Comparison of ENCODE assay signal across 17 cellular contexts in the genomic region with DNA sequence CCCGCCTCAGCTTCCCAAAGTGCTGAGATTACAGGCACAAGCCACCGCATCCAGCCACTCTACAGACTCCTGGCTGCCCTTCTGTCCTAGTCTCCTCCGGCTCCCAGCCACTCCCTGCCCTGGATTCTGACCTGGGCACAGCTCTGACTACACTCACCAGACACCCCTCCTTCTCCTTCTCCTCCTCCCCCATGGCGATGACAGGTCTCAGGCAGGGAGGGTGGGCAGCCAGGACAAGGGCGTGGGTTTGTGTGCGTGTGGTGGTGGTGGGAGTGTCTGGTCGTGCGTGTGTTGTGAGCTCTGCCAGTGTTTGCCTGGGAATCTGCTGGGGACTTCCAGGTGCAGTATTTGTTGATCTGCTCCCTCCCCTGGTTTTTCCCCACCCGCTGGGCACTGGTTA. TPM values are rescaled to one million over a fixed set of nuclear protein-coding genes. Genes with fewer than 3 reads are reported as not detected.
A peak's percentile ranks its signal among the peaks of the same experiment; 100 is the strongest.
DNase-seq lines count a peak whose midpoint lies in the region; ATAC-seq, FAIRE-seq and TF ChIP-seq lines count a peak whose summit lies in the region.
"Had no signal": no experiment of that assay in that cellular context is flagged by ENCODE, and none has a peak within 500 bp of the region (broad histone marks: within the 10 kb centered on the region; RNA-seq: fewer than 3 reads in every experiment).

No MANE protein-coding gene starts in this region.

- H3K4me3 Mint-ChIP-seq in activated T-cell treated with anti-CD3 and anti-CD28 coated beads, Interleukin-2, amount 50 U/mL, for 72 hours, result no peak overlapping the region
- H3K4me3 Mint-ChIP-seq: activated naive CD8-positive, alpha-beta T cell treated with anti-CD3 and anti-CD28 coated beads, Interleukin-2, amount 50 U/mL, for 24 hours; stimulated activated naive CD8-positive, alpha-beta T cell treated with anti-CD3 and anti-CD28 coated beads, Interleukin-15, amount 100 ng/mL, for 72 hours had no signal

- H3K36me3 Mint-ChIP-seq in activated T-cell treated with anti-CD3 and anti-CD28 coated beads, Interleukin-2, amount 50 U/mL, for 72 hours (ENCODE audit: insufficient read depth in 2 of 2), result peaks cover 0 to 2% of the 10 kb centered on the region in 2 donors

- ATAC-seq in HepG2, result peak; percentile 72
- no peak for ATAC-seq in activated T-cell treated with anti-CD3 and anti-CD28 coated beads, Interleukin-2, amount 50 U/mL, for 72 hours (replicated peaks in 1 of 2)
- ATAC-seq: activated naive CD8-positive, alpha-beta T cell treated with anti-CD3 and anti-CD28 coated beads, Interleukin-2, amount 50 U/mL, for 24 hours; gastroesophageal sphincter; SK-N-SH treated with all-trans-retinoic acid at 6 μM for 48 hours; stimulated activated naive CD8-positive, alpha-beta T cell treated with anti-CD3 and anti-CD28 coated beads, Interleukin-15, amount 100 ng/mL, for 72 hours had no signal

- intact Hi-C loops in HepG2 (cut with micrococcal nuclease; ENCODE audit: unreplicated experiment), result no loop called here

- H3K79me2 ChIP-seq in HepG2 (ENCODE audit: insufficient read depth, low read length), result no peaks in the 10 kb centered on the region

- H3K4me1 ChIP-seq in HEK293 (ENCODE audit: control insufficient read depth, insufficient read depth, low read length) (0 out of 2 replicates have a peak, but pooled peaks cover 4% of the 10 kb centered on the region), HepG2 (ENCODE audit: insufficient read depth, low read length) (peaks cover 12% of the 10 kb centered on the region), small intestine (ENCODE audit: control insufficient read depth in 2 of 2, insufficient read depth in 1 of 2, low read depth in 1 of 2, low read length in 1 of 2) (no peaks in the 10 kb centered on the region)

- H3K4me3 ChIP-seq in HEK293 (ENCODE audit: low read depth, low read length) (no peak overlapping the region), choroid plexus epithelial cell (ENCODE audit: low read depth, low read length) (no peak overlapping the region), HepG2 (replicated peaks in 1 of 3; ENCODE audit: insufficient read depth in 1 of 3, low read depth in 2 of 3, low read length in 3 of 3) (peak overlapping the region in 1 of 3 experiments; percentile 35; a peak in 1 of 6 replicates), small intestine (ENCODE audit: low read depth in 1 of 2, low read length in 2 of 2) (no peak overlapping the region)
- H3K4me3 ChIP-seq: gastroesophageal sphincter had no signal

- no peaks in the 10 kb centered on the region for H4K20me1 ChIP-seq in HepG2 (ENCODE audit: insufficient read depth, low read length)

- BruUV-seq in HepG2 (replicated peaks; lab: Mats Ljungman, UMichigan), result no TSS peak

- H3K27ac Mint-ChIP-seq in activated T-cell treated with anti-CD3 and anti-CD28 coated beads, Interleukin-2, amount 50 U/mL, for 72 hours, result no peak overlapping the region
- H3K27ac Mint-ChIP-seq: activated naive CD8-positive, alpha-beta T cell treated with anti-CD3 and anti-CD28 coated beads, Interleukin-2, amount 50 U/mL, for 24 hours had no signal

- TF ChIP-seq EP300 in HepG2 (IDR thresholded peaks at IDR 0.05; ENCODE audit: low read depth in 2 of 2, low read length in 2 of 2) (no peak), HepG2 (CRISPR knock-in tag; IDR thresholded peaks at IDR 0.05; ENCODE audit: borderline replicate concordance) (no peak)

- in situ Hi-C loops in HepG2 (cut with HindIII; ENCODE audit: extremely low pct_ligation_motif_present, low pct_unique_long_range_greater_than_20kb), result no loop called here

- H3K36me3 ChIP-seq in HEK293 (ENCODE audit: control insufficient read depth in 2 of 2, insufficient read depth in 1 of 2, low read length in 2 of 2) (no peaks in the 10 kb centered on the region), HepG2 (replicated peaks in 1 of 2; ENCODE audit: control insufficient read depth in 1 of 2, insufficient read depth in 2 of 2, low read length in 2 of 2) (no peaks in the 10 kb centered on the region), small intestine (ENCODE audit: control insufficient read depth in 2 of 2, insufficient read depth in 2 of 2, low read length in 2 of 2) (no peaks in the 10 kb centered on the region)
- H3K36me3 ChIP-seq: gastroesophageal sphincter had no signal

- TF ChIP-seq POLR2A in HepG2 (IDR thresholded peaks at IDR 0.05; ENCODE audit: insufficient read depth in 1 of 2, low read depth in 2 of 2, low read length in 2 of 2), result no peak

- 3% methylated on average over 6 of the region's 9 CpGs for WGBS in HepG2 (ENCODE audit: low lambda C conversion rate)
- whole genome bisulfite sequencing in small intestine, 3 donors, result 20 to 38% (median 20%) methylated on average over 9 of the region's 9 CpGs

- TF ChIP-seq RAD21 in HepG2 (CRISPR knock-in tag; IDR thresholded peaks at IDR 0.05), result no peak

- H3K27ac ChIP-seq in HEK293 (ENCODE audit: extremely low read depth, low read depth, low read length) (no peak overlapping the region), HepG2 (ENCODE audit: extremely low read length, insufficient read depth, low read length) (no peak overlapping the region), small intestine (ENCODE audit: low read depth in 1 of 2, low read length in 1 of 2) (no peak overlapping the region)
- H3K27ac ChIP-seq: gastroesophageal sphincter had no signal

- CTCF ChIA-PET in HEK293 (lab: Yijun Ruan, JAX), result interaction anchor here (0.6 to 1.9 kb wide), 9 partner anchors 18 to 785 kb away, joined by 3 to 6 read pairs (median 4); no protein-coding TSS in a partner anchor
- CTCF ChIA-PET in HepG2 (lab: Yijun Ruan, JAX; ENCODE audit: low intra/inter-chr PET ratio, low total read pairs), result no interaction called here

- H3K4me1 Mint-ChIP-seq in activated T-cell treated with anti-CD3 and anti-CD28 coated beads, Interleukin-2, amount 50 U/mL, for 72 hours (ENCODE audit: low read depth), result peaks cover 25% of the 10 kb centered on the region

- peak; percentile 31 for DNase-seq in choroid plexus epithelial cell (ENCODE audit: low read depth)
- peak; percentile 19 for DNase-seq in HepG2 (ENCODE audit: low spot score)
- DNase-seq in small intestine, result peak; percentile 93
- DNase-seq in cortex of kidney (lab: John Stamatoyannopoulos, UW), result no peak
- DNase-seq in 8988T, result no peak
- no peak for DNase-seq in activated T-cell treated with anti-CD3 and anti-CD28 coated beads, Interleukin-2, amount 50 U/mL, for 72 hours
- DNase-seq: activated CD4-positive, alpha-beta T cell treated with anti-CD3 and anti-CD28 coated beads, Interleukin-2, amount 50 U/mL, for 48 hours; activated naive CD8-positive, alpha-beta T cell treated with anti-CD3 and anti-CD28 coated beads, Interleukin-2, amount 50 U/mL, for 24 hours; activated T-cell treated with anti-CD3 and anti-CD28 coated beads, Interleukin-2, amount 50 U/mL, for 48 hours; caudate nucleus; NCI-H187; NCI-H510A; stimulated activated naive CD8-positive, alpha-beta T cell treated with anti-CD3 and anti-CD28 coated beads, Interleukin-15, amount 100 ng/mL, for 72 hours had no signal

- no peaks in the 10 kb centered on the region for H3K9me3 Mint-ChIP-seq in activated T-cell treated with anti-CD3 and anti-CD28 coated beads, Interleukin-2, amount 50 U/mL, for 72 hours
- H3K9me3 Mint-ChIP-seq: activated naive CD8-positive, alpha-beta T cell treated with anti-CD3 and anti-CD28 coated beads, Interleukin-2, amount 50 U/mL, for 24 hours; stimulated activated naive CD8-positive, alpha-beta T cell treated with anti-CD3 and anti-CD28 coated beads, Interleukin-15, amount 100 ng/mL, for 72 hours had no signal

- FAIRE-seq in HepG2 (lab: Jason Lieb, UNC) (no peak), small intestine (lab: Jason Lieb, UNC) (no peak)

- TF ChIP-seq CTCF in HEK293 (tag by site-specific recombination; IDR thresholded peaks at IDR 0.05) (no peak), choroid plexus epithelial cell (conservative IDR thresholded peaks at IDR 0.05; ENCODE audit: low read depth, low read length) (no peak), HepG2 (CRISPR knock-in tag; IDR thresholded peaks at IDR 0.05) (no peak)

- H3K27me3 Mint-ChIP-seq in activated T-cell treated with anti-CD3 and anti-CD28 coated beads, Interleukin-2, amount 50 U/mL, for 72 hours (ENCODE audit: low read depth), result peaks cover 53% of the 10 kb centered on the region

- peaks cover 5 to 35% of the 10 kb centered on the region in 2 experiments; a peak in 4 of 5 replicates for H3K27me3 ChIP-seq in HepG2 (ENCODE audit: control insufficient read depth in 1 of 2, insufficient read depth in 2 of 2, low read length in 2 of 2)
- H3K27me3 ChIP-seq in small intestine (ENCODE audit: control insufficient read depth in 2 of 2, insufficient read depth in 2 of 2, low read length in 2 of 2), result peaks cover 0 to 20% of the 10 kb centered on the region in 2 donors

- no peaks in the 10 kb centered on the region for H3K9me3 ChIP-seq in HEK293 (ENCODE audit: control insufficient read depth, insufficient read depth, low read depth, low read length)
- H3K9me3 ChIP-seq in HepG2 (ENCODE audit: low read length), result no peaks in the 10 kb centered on the region
- no peaks in the 10 kb centered on the region for H3K9me3 ChIP-seq in small intestine (ENCODE audit: control insufficient read depth, low read depth)
- H3K9me3 ChIP-seq: gastroesophageal sphincter had no signal

- H3K9ac ChIP-seq in HepG2 (ENCODE audit: insufficient read depth, low read depth, low read length), result no peak overlapping the region

- H2AFZ ChIP-seq in HepG2 (ENCODE audit: low read length), result no peak overlapping the region

- H3K4me2 ChIP-seq in HepG2 (ENCODE audit: low read depth, low read length), result peak overlapping the region; percentile 71

- POLR2A ChIA-PET in HEK293 (lab: Yijun Ruan, JAX), result interaction anchor here (0.6 kb wide), 1 partner anchor 84 kb away, joined by 4 read pairs; no protein-coding TSS in a partner anchor
- POLR2A ChIA-PET in HepG2 (lab: Yijun Ruan, JAX), result no interaction called here

RNA-seq across cellular contexts. Expression of a gene that starts 3.0 kb away (rescaled TPM):
- not detected in 2 replicates for total RNA-seq in HepG2 (2016; rRNA removed; fragmentation: Illumina TruSeq; extraction: Trizol)
- total RNA-seq in HepG2 (2016; cell fraction: cytosol; rRNA removed; fragmentation: Illumina TruSeq; extraction: Trizol; ENCODE audit: low read depth), result not detected in 2 replicates
- not detected in 2 replicates for total RNA-seq in HepG2 (2016; cell fraction: insoluble cytoplasmic fraction; rRNA removed; fragmentation: Illumina TruSeq; extraction: Trizol)
- not detected in 2 replicates for total RNA-seq in HepG2 (2016; cell fraction: membrane; rRNA removed; fragmentation: Illumina TruSeq; extraction: Trizol)
- not detected in 2 replicates for total RNA-seq in HepG2 (2016; cell fraction: nucleus; rRNA removed; fragmentation: Illumina TruSeq; extraction: Trizol)
- polyA plus RNA-seq in HepG2 (2011; rRNA removed) (not detected in 2 replicates), small intestine (under 1 TPM in 2 of 3 donors, not detected in 1; 0.13 to 0.45 TPM)
- not detected in 2 replicates for polyA plus RNA-seq in HepG2 (2011; cell fraction: cytosol; rRNA removed)
- polyA plus RNA-seq in HepG2 (2011; cell fraction: nucleus; rRNA removed), result not detected in 2 replicates
- not detected in 2 replicates for polyA plus RNA-seq in HepG2 (2012)
- polyA plus RNA-seq in HepG2 (2016; cell fraction: cytosol; fragmentation: Illumina TruSeq; extraction: Trizol; ENCODE audit: low read depth), result not detected in 2 replicates
- polyA plus RNA-seq in HepG2 (2016; cell fraction: insoluble cytoplasmic fraction; fragmentation: Illumina TruSeq; extraction: Trizol; ENCODE audit: low read depth), result not detected in 2 replicates
- not detected in 2 replicates for polyA plus RNA-seq in HepG2 (2016; cell fraction: membrane; fragmentation: Illumina TruSeq; extraction: Trizol; ENCODE audit: low read depth)
- polyA plus RNA-seq in HepG2 (2016; cell fraction: nucleus; fragmentation: Illumina TruSeq; extraction: Trizol; ENCODE audit: insufficient read depth, low read depth), result not detected in 2 replicates
- polyA minus RNA-seq in HepG2 (2011; rRNA and poly(A)+ RNA removed; ENCODE audit: low replicate concordance), result 0.06 and 0.70 TPM in 2 replicates
- polyA minus RNA-seq in HepG2 (2011; cell fraction: cytosol; rRNA and poly(A)+ RNA removed), result not detected in 2 replicates
- polyA minus RNA-seq in HepG2 (2011; cell fraction: nucleus; rRNA and poly(A)+ RNA removed), result not detected in 2 replicates
- total RNA-seq in activated T-cell treated with anti-CD3 and anti-CD28 coated beads, Interleukin-2, amount 50 U/mL, for 72 hours, result not detected

RNA-seq across cellular contexts. Expression of a gene that starts 10.3 kb away (rescaled TPM):
- total RNA-seq in HepG2 (2016; rRNA removed; fragmentation: Illumina TruSeq; extraction: Trizol), result not detected in 2 replicates
- total RNA-seq in HepG2 (2016; cell fraction: cytosol; rRNA removed; fragmentation: Illumina TruSeq; extraction: Trizol; ENCODE audit: low read depth), result not detected in 2 replicates
- total RNA-seq in HepG2 (2016; cell fraction: insoluble cytoplasmic fraction; rRNA removed; fragmentation: Illumina TruSeq; extraction: Trizol), result not detected in 2 replicates
- not detected in 2 replicates for total RNA-seq in HepG2 (2016; cell fraction: membrane; rRNA removed; fragmentation: Illumina TruSeq; extraction: Trizol)
- not detected in 2 replicates for total RNA-seq in HepG2 (2016; cell fraction: nucleus; rRNA removed; fragmentation: Illumina TruSeq; extraction: Trizol)
- polyA plus RNA-seq in HepG2 (2011; rRNA removed) (not detected in 2 replicates), small intestine (1 to 10 TPM in 1 of 3 donors, not detected in 2; 2.7 TPM)
- not detected in 2 replicates for polyA plus RNA-seq in HepG2 (2011; cell fraction: cytosol; rRNA removed)
- not detected in 2 replicates for polyA plus RNA-seq in HepG2 (2011; cell fraction: nucleus; rRNA removed)
- polyA plus RNA-seq in HepG2 (2012), result not detected in 2 replicates
- not detected in 2 replicates for polyA plus RNA-seq in HepG2 (2016; cell fraction: cytosol; fragmentation: Illumina TruSeq; extraction: Trizol; ENCODE audit: low read depth)
- not detected in 2 replicates for polyA plus RNA-seq in HepG2 (2016; cell fraction: insoluble cytoplasmic fraction; fragmentation: Illumina TruSeq; extraction: Trizol; ENCODE audit: low read depth)
- not detected in 2 replicates for polyA plus RNA-seq in HepG2 (2016; cell fraction: membrane; fragmentation: Illumina TruSeq; extraction: Trizol; ENCODE audit: low read depth)
- polyA plus RNA-seq in HepG2 (2016; cell fraction: nucleus; fragmentation: Illumina TruSeq; extraction: Trizol; ENCODE audit: insufficient read depth, low read depth), result not detected in 2 replicates
- polyA minus RNA-seq in HepG2 (2011; rRNA and poly(A)+ RNA removed; ENCODE audit: low replicate concordance), result not detected in 2 replicates
- not detected in 2 replicates for polyA minus RNA-seq in HepG2 (2011; cell fraction: cytosol; rRNA and poly(A)+ RNA removed)
- not detected in 2 replicates for polyA minus RNA-seq in HepG2 (2011; cell fraction: nucleus; rRNA and poly(A)+ RNA removed)
- not detected for total RNA-seq in activated T-cell treated with anti-CD3 and anti-CD28 coated beads, Interleukin-2, amount 50 U/mL, for 72 hours
- total RNA-seq: gastroesophageal sphincter had no signal
- polyA plus RNA-seq: BJ had no signal

RNA-seq across cellular contexts. Expression of a gene that starts 51.0 kb away (rescaled TPM):
- total RNA-seq in HepG2 (2016; rRNA removed; fragmentation: Illumina TruSeq; extraction: Trizol), result not detected in 2 replicates
- not detected in 2 replicates for total RNA-seq in HepG2 (2016; cell fraction: cytosol; rRNA removed; fragmentation: Illumina TruSeq; extraction: Trizol; ENCODE audit: low read depth)
- not detected in 2 replicates for total RNA-seq in HepG2 (2016; cell fraction: insoluble cytoplasmic fraction; rRNA removed; fragmentation: Illumina TruSeq; extraction: Trizol)
- total RNA-seq in HepG2 (2016; cell fraction: membrane; rRNA removed; fragmentation: Illumina TruSeq; extraction: Trizol), result not detected in 2 replicates
- not detected in 2 replicates for total RNA-seq in HepG2 (2016; cell fraction: nucleus; rRNA removed; fragmentation: Illumina TruSeq; extraction: Trizol)
- not detected in 2 replicates for polyA plus RNA-seq in HepG2 (2011; rRNA removed)
- polyA plus RNA-seq in HepG2 (2011; cell fraction: cytosol; rRNA removed), result not detected in 2 replicates
- not detected in 2 replicates for polyA plus RNA-seq in HepG2 (2011; cell fraction: nucleus; rRNA removed)
- not detected in 2 replicates for polyA plus RNA-seq in HepG2 (2012)
- polyA plus RNA-seq in HepG2 (2016; cell fraction: cytosol; fragmentation: Illumina TruSeq; extraction: Trizol; ENCODE audit: low read depth), result not detected in 2 replicates
- not detected in 2 replicates for polyA plus RNA-seq in HepG2 (2016; cell fraction: insoluble cytoplasmic fraction; fragmentation: Illumina TruSeq; extraction: Trizol; ENCODE audit: low read depth)
- polyA plus RNA-seq in HepG2 (2016; cell fraction: membrane; fragmentation: Illumina TruSeq; extraction: Trizol; ENCODE audit: low read depth), result not detected in 2 replicates
- polyA plus RNA-seq in HepG2 (2016; cell fraction: nucleus; fragmentation: Illumina TruSeq; extraction: Trizol; ENCODE audit: insufficient read depth, low read depth), result not detected in 2 replicates
- polyA minus RNA-seq in HepG2 (2011; rRNA and poly(A)+ RNA removed; ENCODE audit: low replicate concordance), result not detected in 2 replicates
- polyA minus RNA-seq in HepG2 (2011; cell fraction: cytosol; rRNA and poly(A)+ RNA removed), result not detected in 2 replicates
- polyA minus RNA-seq in HepG2 (2011; cell fraction: nucleus; rRNA and poly(A)+ RNA removed), result not detected in 2 replicates
- polyA plus RNA-seq in small intestine, result not detected
- total RNA-seq in activated T-cell treated with anti-CD3 and anti-CD28 coated beads, Interleukin-2, amount 50 U/mL, for 72 hours, result under 1 TPM in 1 of 2 donors, not detected in 1; 0.53 TPM
- total RNA-seq: gastroesophageal sphincter had no signal
- polyA plus RNA-seq: BJ had no signal

RNA-seq across cellular contexts. Expression of a gene that starts 54.9 kb away (rescaled TPM):
- not detected in 2 replicates for total RNA-seq in HepG2 (2016; rRNA removed; fragmentation: Illumina TruSeq; extraction: Trizol)
- not detected in 2 replicates for total RNA-seq in HepG2 (2016; cell fraction: cytosol; rRNA removed; fragmentation: Illumina TruSeq; extraction: Trizol; ENCODE audit: low read depth)
- not detected in 2 replicates for total RNA-seq in HepG2 (2016; cell fraction: insoluble cytoplasmic fraction; rRNA removed; fragmentation: Illumina TruSeq; extraction: Trizol)
- not detected in 2 replicates for total RNA-seq in HepG2 (2016; cell fraction: membrane; rRNA removed; fragmentation: Illumina TruSeq; extraction: Trizol)
- total RNA-seq in HepG2 (2016; cell fraction: nucleus; rRNA removed; fragmentation: Illumina TruSeq; extraction: Trizol), result not detected in 2 replicates
- not detected in 2 replicates for polyA plus RNA-seq in HepG2 (2011; rRNA removed)
- not detected in 2 replicates for polyA plus RNA-seq in HepG2 (2011; cell fraction: cytosol; rRNA removed)
- polyA plus RNA-seq in HepG2 (2011; cell fraction: nucleus; rRNA removed), result not detected in 2 replicates
- not detected in 2 replicates for polyA plus RNA-seq in HepG2 (2012)
- polyA plus RNA-seq in HepG2 (2016; cell fraction: cytosol; fragmentation: Illumina TruSeq; extraction: Trizol; ENCODE audit: low read depth), result not detected in 2 replicates
- polyA plus RNA-seq in HepG2 (2016; cell fraction: insoluble cytoplasmic fraction; fragmentation: Illumina TruSeq; extraction: Trizol; ENCODE audit: low read depth), result not detected in 2 replicates
- polyA plus RNA-seq in HepG2 (2016; cell fraction: membrane; fragmentation: Illumina TruSeq; extraction: Trizol; ENCODE audit: low read depth), result not detected in 2 replicates
- polyA plus RNA-seq in HepG2 (2016; cell fraction: nucleus; fragmentation: Illumina TruSeq; extraction: Trizol; ENCODE audit: insufficient read depth, low read depth), result not detected in 2 replicates
- not detected in 2 replicates for polyA minus RNA-seq in HepG2 (2011; rRNA and poly(A)+ RNA removed; ENCODE audit: low replicate concordance)
- polyA minus RNA-seq in HepG2 (2011; cell fraction: cytosol; rRNA and poly(A)+ RNA removed), result not detected in 2 replicates
- not detected in 2 replicates for polyA minus RNA-seq in HepG2 (2011; cell fraction: nucleus; rRNA and poly(A)+ RNA removed)
- not detected for polyA plus RNA-seq in small intestine
- not detected for total RNA-seq in activated T-cell treated with anti-CD3 and anti-CD28 coated beads, Interleukin-2, amount 50 U/mL, for 72 hours
- total RNA-seq: gastroesophageal sphincter had no signal
- polyA plus RNA-seq: BJ had no signal

Comparison
In these comparisons a context has a peak if more than half of its experiments do, and no peak if none do; other contexts are left out.
1. DNase-seq: peak in choroid plexus epithelial cell (single experiment), HepG2 (single experiment) and small intestine (single experiment); none in cortex of kidney (single experiment), 8988T (single experiment) and activated T-cell treated with anti-CD3 and anti-CD28 coated beads, Interleukin-2, amount 50 U/mL, for 72 hours (0 of 2).